Comparison of ENCODE assay signal across 24 cellular contexts in genomic region chr2:180975585-180975984, GRCh38. TPM values are rescaled to one million over a fixed set of nuclear protein-coding genes. Genes with fewer than 3 reads are reported as not detected.
DNase-seq lines count a peak whose midpoint lies in the region; ATAC-seq, FAIRE-seq and TF ChIP-seq lines count a peak whose summit lies in the region.
"Had no signal": no experiment of that assay in that cellular context is flagged by ENCODE, and none has a peak within 500 bp of the region (broad histone marks: within the 10 kb centered on the region; RNA-seq: fewer than 3 reads in every experiment).

No MANE protein-coding gene starts in this region.

- no peak overlapping the region for H2BK20ac ChIP-seq in IMR-90 (ENCODE audit: low read depth, low read length)

- BruUV-seq in HepG2 (replicated peaks; lab: Mats Ljungman, UMichigan) = no TSS peak
- BruUV-seq in IMR-90 (replicated peaks; lab: Mats Ljungman, UMichigan) = no TSS peak
- BruUV-seq in K562 (replicated peaks; lab: Mats Ljungman, UMichigan) = no TSS peak

- TF ChIP-seq POLR2A in HepG2 (IDR thresholded peaks at IDR 0.05; ENCODE audit: insufficient read depth in 1 of 2, low read depth in 2 of 2, low read length in 2 of 2) (no peak), right lobe of liver (IDR thresholded peaks at IDR 0.05) (no peak), IMR-90 (IDR thresholded peaks at IDR 0.05; ENCODE audit: low read depth, low read length) (no peak), K562 (conservative IDR thresholded peaks at IDR 0.05) (no peak)

- intact Hi-C loops in HepG2 (cut with micrococcal nuclease; ENCODE audit: unreplicated experiment) = loop anchor here (10.0 kb wide), 1 partner anchor 691 kb away; no protein-coding TSS in a partner anchor
- intact Hi-C loops in right lobe of liver (cut with DNase I) = no loop called here
- intact Hi-C loops in IMR-90 (cut with micrococcal nuclease) = no loop called here
- intact Hi-C loops in K562 (cut with micrococcal nuclease) = no loop called here

- H3K79me2 ChIP-seq in HepG2 (ENCODE audit: insufficient read depth, low read length) (no peaks in the 10 kb centered on the region), K562 (ENCODE audit: control insufficient read depth, insufficient read depth, low read length) (no peaks in the 10 kb centered on the region)

- H2BK15ac ChIP-seq in IMR-90 (ENCODE audit: low read depth, low read length) = no peak overlapping the region

- FAIRE-seq in HepG2 (lab: Jason Lieb, UNC) = no peak
- no peak for FAIRE-seq in K562 (lab: Jason Lieb, UNC)
- FAIRE-seq: A549, GM12891, GM19239 had no signal

- H3K23ac ChIP-seq in IMR-90 (ENCODE audit: low read depth, low read length) = no peak overlapping the region

- no peak overlapping the region for H4K91ac ChIP-seq in IMR-90 (ENCODE audit: insufficient read depth, low read depth, low read length)

- H3K4me2 ChIP-seq in HepG2 (ENCODE audit: low read depth, low read length) (no peak overlapping the region), IMR-90 (ENCODE audit: low read depth, low read length) (no peak overlapping the region), K562 (ENCODE audit: insufficient read depth, low read length) (no peak overlapping the region)
- H3K4me2 ChIP-seq: A549; BLaER1 treated with 17β-estradiol and CSF1 and Interleukin-3, amounts not matched to agents 10 nM and 100 nM had no signal

- H3K27ac ChIP-seq in HepG2 (ENCODE audit: extremely low read length, insufficient read depth, low read length) = no peak overlapping the region
- no peak overlapping the region for H3K27ac ChIP-seq in right lobe of liver
- no peak overlapping the region for H3K27ac ChIP-seq in IMR-90 (ENCODE audit: insufficient read depth, low read length)
- H3K27ac ChIP-seq in K562 (ENCODE audit: extremely low read depth, low read depth, low read length) = no peak overlapping the region
- H3K27ac ChIP-seq: 22Rv1; A549; BLaER1 treated with 17β-estradiol and CSF1 and Interleukin-3, amounts not matched to agents 10 nM and 100 nM; C4-2B had no signal

- no peak overlapping the region for H4K8ac ChIP-seq in IMR-90 (ENCODE audit: low read depth in 2 of 2, low read length in 2 of 2)

- H3K9me3 ChIP-seq in HepG2 (ENCODE audit: low read length) (no peaks in the 10 kb centered on the region), right lobe of liver (no peaks in the 10 kb centered on the region), IMR-90 (ENCODE audit: control insufficient read depth, insufficient read depth, low read length) (no peaks in the 10 kb centered on the region), K562 (replicated peaks; ENCODE audit: control insufficient read depth, insufficient read depth, low read depth, low read length) (no peaks in the 10 kb centered on the region)
- H3K9me3 ChIP-seq: A549; BLaER1 treated with 17β-estradiol and CSF1 and Interleukin-3, amounts not matched to agents 10 nM and 100 nM had no signal

- H3K27me3 ChIP-seq in HepG2 (ENCODE audit: control insufficient read depth in 1 of 2, insufficient read depth in 2 of 2, low read length in 2 of 2) (no peaks in the 10 kb centered on the region), right lobe of liver (no peaks in the 10 kb centered on the region), IMR-90 (ENCODE audit: control insufficient read depth, insufficient read depth, low read length) (no peaks in the 10 kb centered on the region), K562 (ENCODE audit: control insufficient read depth in 2 of 2, insufficient read depth in 2 of 2, low read length in 2 of 2) (no peaks in the 10 kb centered on the region)
- H3K27me3 ChIP-seq: BLaER1 treated with 17β-estradiol and CSF1 and Interleukin-3, amounts not matched to agents 10 nM and 100 nM had no signal

- H2AK5ac ChIP-seq in IMR-90 (ENCODE audit: low read depth, low read length) = no peak overlapping the region

- no peak overlapping the region for H3K9ac ChIP-seq in HepG2 (ENCODE audit: insufficient read depth, low read depth, low read length)
- H3K9ac ChIP-seq in IMR-90 (ENCODE audit: low read depth, low read length) = no peak overlapping the region
- H3K9ac ChIP-seq in K562 (ENCODE audit: insufficient read depth in 1 of 2, low read depth in 2 of 2, low read length in 2 of 2) = no peak overlapping the region
- H3K9ac ChIP-seq: BLaER1 treated with 17β-estradiol and CSF1 and Interleukin-3, amounts not matched to agents 10 nM and 100 nM had no signal

- 0 out of 2 replicates have a peak, but pooled peaks cover 3% of the 10 kb centered on the region for H3K9me1 ChIP-seq in IMR-90 (ENCODE audit: insufficient read depth, low read length)
- no peaks in the 10 kb centered on the region for H3K9me1 ChIP-seq in K562 (ENCODE audit: control insufficient read depth, insufficient read depth, low read length)

- TF ChIP-seq EP300 in HepG2 (IDR thresholded peaks at IDR 0.05; ENCODE audit: low read depth in 2 of 2, low read length in 2 of 2) = no peak
- no peak for TF ChIP-seq EP300 in HepG2 (CRISPR knock-in tag; IDR thresholded peaks at IDR 0.05; ENCODE audit: borderline replicate concordance)
- no peak for TF ChIP-seq EP300 in K562 (IDR thresholded peaks at IDR 0.05; ENCODE audit: low read length)

- H3K4me1 ChIP-seq in HepG2 (ENCODE audit: insufficient read depth, low read length) (peaks cover 21% of the 10 kb centered on the region), right lobe of liver (no peaks in the 10 kb centered on the region), IMR-90 (ENCODE audit: control insufficient read depth, insufficient read depth, low read length) (0 out of 2 replicates have a peak, but pooled peaks cover 5% of the 10 kb centered on the region), K562 (replicated peaks in 1 of 2; ENCODE audit: control insufficient read depth in 2 of 2, insufficient read depth in 2 of 2, low read length in 2 of 2) (peaks cover 7 to 8% of the 10 kb centered on the region in 2 experiments; a peak in 4 of 5 replicates)
- H3K4me1 ChIP-seq: Caco-2 had no signal

- H2AK9ac ChIP-seq in IMR-90 (replicated peaks; ENCODE audit: low read depth, low read length, poor library complexity) = no peak overlapping the region

- ATAC-seq in HepG2 (no peak), right lobe of liver (no peak), IMR-90 (ENCODE audit: low read depth) (no peak), K562 (no peak), GM21528 (IDR thresholded peaks at IDR 0.05; ENCODE audit: low FRiP score, unreplicated experiment) (no peak)
- ATAC-seq: A549; CD8-positive, alpha-beta T cell had no signal

- no peak overlapping the region for H2AFZ ChIP-seq in HepG2 (ENCODE audit: low read length)
- H2AFZ ChIP-seq in IMR-90 (replicated peaks; ENCODE audit: low read length, poor library complexity) = no peak overlapping the region
- no peak overlapping the region for H2AFZ ChIP-seq in K562 (ENCODE audit: low read depth, low read length)

- H4K20me1 ChIP-seq in HepG2 (ENCODE audit: insufficient read depth, low read length) = no peaks in the 10 kb centered on the region
- no peaks in the 10 kb centered on the region for H4K20me1 ChIP-seq in IMR-90 (ENCODE audit: insufficient read depth, low read length)
- H4K20me1 ChIP-seq in K562 (replicated peaks; ENCODE audit: control insufficient read depth, insufficient read depth, low read length) = no peaks in the 10 kb centered on the region
- H4K20me1 ChIP-seq: BLaER1 treated with 17β-estradiol and CSF1 and Interleukin-3, amounts not matched to agents 10 nM and 100 nM had no signal

- 14% methylated on average over 2 of the region's 2 CpGs for WGBS in HepG2 (ENCODE audit: low lambda C conversion rate)
- WGBS in right lobe of liver (ENCODE audit: insufficient coverage, low coverage, low lambda C conversion rate, missing lambda C conversion rate) = 78% methylated on average over 2 of the region's 2 CpGs
- no CpG with 5 or more reads among the region's 2 CpGs for WGBS in IMR-90 (ENCODE audit: extremely low coverage in 2 of 2, insufficient read length in 1 of 2), 2 experiments
- WGBS in K562 (ENCODE audit: insufficient coverage, low coverage, missing lambda C conversion rate) = 15% methylated on average over 2 of the region's 2 CpGs

- H3K79me1 ChIP-seq in IMR-90 (ENCODE audit: low read depth in 1 of 2, low read length in 2 of 2) = no peaks in the 10 kb centered on the region

- H2BK120ac ChIP-seq in IMR-90 (ENCODE audit: low read depth, low read length) = no peak overlapping the region

- H3K18ac ChIP-seq in IMR-90 (ENCODE audit: low read depth, low read length) = no peak overlapping the region

- no peak overlapping the region for H4K5ac ChIP-seq in IMR-90 (ENCODE audit: low read depth, low read length)

- H3K56ac ChIP-seq in IMR-90 (ENCODE audit: extremely low read depth, insufficient read depth, low read length) = no peak overlapping the region

- DNase-seq in HepG2 (ENCODE audit: low spot score) (no peak), right lobe of liver (no peak), IMR-90 (no peak), K562 (ENCODE audit: extremely low read depth in 1 of 4, low spot score in 3 of 4) (no peak)
- DNase-seq in effector CD8-positive, alpha-beta T cell (lab: John Stamatoyannopoulos, UW) = no peak
- DNase-seq: AML-193; Caco-2; Calu3; CD4-positive, alpha-beta T cell; CD8-positive, alpha-beta T cell; DMS 273 treated with DMSO at 0.1 percent for 48 hours; DMS153; DMS53; DMS79; DND-41; EL; GDM1 had no signal

- no peaks in the 10 kb centered on the region for H3K36me3 ChIP-seq in HepG2 (replicated peaks in 1 of 2; ENCODE audit: control insufficient read depth in 1 of 2, insufficient read depth in 2 of 2, low read length in 2 of 2)
- H3K36me3 ChIP-seq in right lobe of liver = no peaks in the 10 kb centered on the region
- no peaks in the 10 kb centered on the region for H3K36me3 ChIP-seq in IMR-90 (ENCODE audit: control insufficient read depth, insufficient read depth, low read length)
- no peaks in the 10 kb centered on the region for H3K36me3 ChIP-seq in K562 (ENCODE audit: control insufficient read depth, insufficient read depth, low read length)
- H3K36me3 ChIP-seq: BLaER1 treated with 17β-estradiol and CSF1 and Interleukin-3, amounts not matched to agents 10 nM and 100 nM had no signal

- dilution Hi-C loops in IMR-90 (cut with HindIII; ENCODE audit: low sequenced_read_pairs, unreplicated experiment) = no loop called here

- H2BK5ac ChIP-seq in IMR-90 (ENCODE audit: low read depth, low read length, poor library complexity, severe bottlenecking) = no peak overlapping the region

- H3K4ac ChIP-seq in IMR-90 (ENCODE audit: low read depth, low read length) = no peak overlapping the region

- POLR2A ChIA-PET in HepG2 (lab: Yijun Ruan, JAX) (no interaction called here), IMR-90 (lab: Charles Lee; ENCODE audit: unreplicated experiment) (interaction anchor here (0.5 kb wide), 1 partner anchor 83 kb away, joined by 4 read pairs; no protein-coding TSS in a partner anchor), K562 (lab: Yijun Ruan, JAX) (no interaction called here)

- no peak for TF ChIP-seq CTCF in HepG2 (CRISPR knock-in tag; IDR thresholded peaks at IDR 0.05)
- TF ChIP-seq CTCF in right lobe of liver (IDR thresholded peaks at IDR 0.05) = no peak
- TF ChIP-seq CTCF in IMR-90 (conservative IDR thresholded peaks at IDR 0.05; ENCODE audit: low read depth, low read length) = no peak
- no peak for TF ChIP-seq CTCF in K562 (IDR thresholded peaks at IDR 0.05 in 2 of 3, conservative IDR thresholded peaks at IDR 0.05 in 1 of 3; ENCODE audit: insufficient read depth in 2 of 3, low read depth in 1 of 3, low read length in 3 of 3)

- TF ChIP-seq RAD21 in HepG2 (CRISPR knock-in tag; IDR thresholded peaks at IDR 0.05) = no peak
- TF ChIP-seq RAD21 in IMR-90 (IDR thresholded peaks at IDR 0.05; ENCODE audit: low read length) = no peak
- TF ChIP-seq RAD21 in K562 (CRISPR knock-in tag; conservative IDR thresholded peaks at IDR 0.05 in 1 of 2, IDR thresholded peaks at IDR 0.05 in 1 of 2) = no peak

- in situ Hi-C loops in HepG2 (cut with HindIII; ENCODE audit: extremely low pct_ligation_motif_present, low pct_unique_long_range_greater_than_20kb) = no loop called here
- in situ Hi-C loops in IMR-90 (cut with MboI; ENCODE audit: low sequenced_read_pairs) = no loop called here
- in situ Hi-C loops in K562 (cut with MboI) = no loop called here

- CTCF ChIA-PET in HepG2 (lab: Yijun Ruan, JAX; ENCODE audit: low intra/inter-chr PET ratio, low total read pairs) = no interaction called here
- CTCF ChIA-PET in IMR-90 (lab: Yijun Ruan, JAX) = no interaction called here
- CTCF ChIA-PET in K562 (lab: Yijun Ruan, JAX; ENCODE audit: low intra/inter-chr PET ratio) = no interaction called here

- H3K14ac ChIP-seq in IMR-90 (replicated peaks; ENCODE audit: low read depth, low read length) = no peak overlapping the region

- H3K4me3 ChIP-seq in HepG2 (replicated peaks in 1 of 3; ENCODE audit: insufficient read depth in 1 of 3, low read depth in 2 of 3, low read length in 3 of 3) = no peak overlapping the region
- no peak overlapping the region for H3K4me3 ChIP-seq in right lobe of liver
- H3K4me3 ChIP-seq in IMR-90 (ENCODE audit: insufficient read depth, low read depth, low read length) = no peak overlapping the region
- H3K4me3 ChIP-seq in K562 = no peak overlapping the region
- H3K4me3 ChIP-seq: A549; BLaER1 treated with 17β-estradiol and CSF1 and Interleukin-3, amounts not matched to agents 10 nM and 100 nM had no signal

RNA-seq across cellular contexts. Expression of gene UBE2E3, which starts 4.8 kb away (rescaled TPM):
- total RNA-seq in HepG2 (2016; rRNA removed; fragmentation: Illumina TruSeq; extraction: Trizol) = 45.7 and 54.0 TPM in 2 replicates
- total RNA-seq in HepG2 (2016; cell fraction: cytosol; rRNA removed; fragmentation: Illumina TruSeq; extraction: Trizol; ENCODE audit: low read depth) = 98.1 and 99.1 TPM in 2 replicates
- total RNA-seq in HepG2 (2016; cell fraction: insoluble cytoplasmic fraction; rRNA removed; fragmentation: Illumina TruSeq; extraction: Trizol) = 42.2 and 44.6 TPM in 2 replicates
- 150 and 161 TPM in 2 replicates for total RNA-seq in HepG2 (2016; cell fraction: membrane; rRNA removed; fragmentation: Illumina TruSeq; extraction: Trizol)
- total RNA-seq in HepG2 (2016; cell fraction: nucleus; rRNA removed; fragmentation: Illumina TruSeq; extraction: Trizol) = 37.2 and 38.3 TPM in 2 replicates
- 71.1 and 92.6 TPM in 2 replicates for polyA plus RNA-seq in HepG2 (2011; rRNA removed)
- 51.7 and 78.4 TPM in 2 replicates for polyA plus RNA-seq in HepG2 (2011; cell fraction: cytosol; rRNA removed)
- polyA plus RNA-seq in HepG2 (2011; cell fraction: nucleus; rRNA removed) = 29.0 and 29.4 TPM in 2 replicates
- 67.5 and 81.2 TPM in 2 replicates for polyA plus RNA-seq in HepG2 (2012)
- polyA plus RNA-seq in HepG2 (2016; cell fraction: cytosol; fragmentation: Illumina TruSeq; extraction: Trizol; ENCODE audit: low read depth) = 250 and 280 TPM in 2 replicates
- 88.7 and 101 TPM in 2 replicates for polyA plus RNA-seq in HepG2 (2016; cell fraction: insoluble cytoplasmic fraction; fragmentation: Illumina TruSeq; extraction: Trizol; ENCODE audit: low read depth)
- polyA plus RNA-seq in HepG2 (2016; cell fraction: membrane; fragmentation: Illumina TruSeq; extraction: Trizol; ENCODE audit: low read depth) = 278 and 299 TPM in 2 replicates
- 72.9 and 73.7 TPM in 2 replicates for polyA plus RNA-seq in HepG2 (2016; cell fraction: nucleus; fragmentation: Illumina TruSeq; extraction: Trizol; ENCODE audit: insufficient read depth, low read depth)
- polyA minus RNA-seq in HepG2 (2011; rRNA and poly(A)+ RNA removed; ENCODE audit: low replicate concordance) = 21.8 and 41.5 TPM in 2 replicates
- polyA minus RNA-seq in HepG2 (2011; cell fraction: cytosol; rRNA and poly(A)+ RNA removed) = 24.7 and 28.5 TPM in 2 replicates
- polyA minus RNA-seq in HepG2 (2011; cell fraction: nucleus; rRNA and poly(A)+ RNA removed) = 77.0 and 86.5 TPM in 2 replicates
- total RNA-seq in right lobe of liver = 10 to 100 TPM; 21.0 to 45.5 (median 31.0) TPM
- 92.8 and 106 TPM in 2 replicates for total RNA-seq in IMR-90 (2012; rRNA removed)
- polyA plus RNA-seq in IMR-90 (2012; rRNA removed) = 89.7 and 114 TPM in 2 replicates
- polyA plus RNA-seq in IMR-90 (2012; cell fraction: cytosol; rRNA removed) = 43.0 and 45.4 TPM in 2 replicates
- polyA plus RNA-seq in IMR-90 (2012; cell fraction: nucleus; rRNA removed; ENCODE audit: low replicate concordance) = 17.3 and 152 TPM in 2 replicates
- 18.2 and 24.0 TPM in 2 replicates for total RNA-seq in K562 (2011; cell fraction: chromatin; rRNA removed; ENCODE audit: low replicate concordance)
- 10.8 and 15.1 TPM in 2 replicates for total RNA-seq in K562 (2011; cell fraction: nucleolus; rRNA removed)
- 16.6 and 32.3 TPM in 2 replicates for total RNA-seq in K562 (2011; cell fraction: nucleoplasm; rRNA removed)
- total RNA-seq in K562 (2014; rRNA removed) = 58.2 and 81.2 TPM in 2 replicates
- total RNA-seq in K562 (2014; rRNA removed; fragmentation: Illumina TruSeq; extraction: Trizol) = 70.4 and 81.0 TPM in 2 replicates
- total RNA-seq in K562 (2015; rRNA removed; fragmentation: Illumina TruSeq; extraction: Trizol) = 67.4 and 69.6 TPM in 2 replicates
- total RNA-seq in K562 (2021) = 74.3 and 78.0 TPM in 2 replicates
- polyA plus RNA-seq in K562 (2011; rRNA removed) = 101 and 129 TPM in 2 replicates
- polyA plus RNA-seq in K562 (2011; cell fraction: cytosol; rRNA removed) = 87.9 and 120 TPM in 2 replicates
- 55.8 and 84.4 TPM in 2 replicates for polyA plus RNA-seq in K562 (2011; cell fraction: nucleus; rRNA removed)
- 74.1 and 79.5 TPM in 2 replicates for polyA plus RNA-seq in K562 (2012)
- polyA plus RNA-seq in K562 (2014; fragmentation: Illumina TruSeq; extraction: Trizol) = 141 and 173 TPM in 2 replicates
- 10 to 100 TPM; 84.8 to 97.1 TPM for polyA plus RNA-seq in K562 (2014; fragmentation: Nextera tagmentation; extraction: Ambion mirVana)
- 61.4 and 82.4 TPM in 2 replicates for polyA plus RNA-seq in K562 (2014; rRNA removed)
- 40.5 and 50.1 TPM in 2 replicates for polyA minus RNA-seq in K562 (2011; rRNA and poly(A)+ RNA removed)
- polyA minus RNA-seq in K562 (2011; cell fraction: cytosol; rRNA and poly(A)+ RNA removed) = 28.4 and 29.7 TPM in 2 replicates
- 27.9 and 66.4 TPM in 2 replicates for polyA minus RNA-seq in K562 (2011; cell fraction: nucleus; rRNA and poly(A)+ RNA removed)

Comparison
In these comparisons a context has a peak if more than half of its experiments do, and no peak if none do; other contexts are left out.
1. Of the 241 proteins assayed by ChIP-seq in both HepG2 and K562: peak only in HepG2: none; only in K562: none; in both: CEBPB; in neither: 239; mixed calls (peak in some experiments, not most) for 1.